In the genomic region with DNA sequence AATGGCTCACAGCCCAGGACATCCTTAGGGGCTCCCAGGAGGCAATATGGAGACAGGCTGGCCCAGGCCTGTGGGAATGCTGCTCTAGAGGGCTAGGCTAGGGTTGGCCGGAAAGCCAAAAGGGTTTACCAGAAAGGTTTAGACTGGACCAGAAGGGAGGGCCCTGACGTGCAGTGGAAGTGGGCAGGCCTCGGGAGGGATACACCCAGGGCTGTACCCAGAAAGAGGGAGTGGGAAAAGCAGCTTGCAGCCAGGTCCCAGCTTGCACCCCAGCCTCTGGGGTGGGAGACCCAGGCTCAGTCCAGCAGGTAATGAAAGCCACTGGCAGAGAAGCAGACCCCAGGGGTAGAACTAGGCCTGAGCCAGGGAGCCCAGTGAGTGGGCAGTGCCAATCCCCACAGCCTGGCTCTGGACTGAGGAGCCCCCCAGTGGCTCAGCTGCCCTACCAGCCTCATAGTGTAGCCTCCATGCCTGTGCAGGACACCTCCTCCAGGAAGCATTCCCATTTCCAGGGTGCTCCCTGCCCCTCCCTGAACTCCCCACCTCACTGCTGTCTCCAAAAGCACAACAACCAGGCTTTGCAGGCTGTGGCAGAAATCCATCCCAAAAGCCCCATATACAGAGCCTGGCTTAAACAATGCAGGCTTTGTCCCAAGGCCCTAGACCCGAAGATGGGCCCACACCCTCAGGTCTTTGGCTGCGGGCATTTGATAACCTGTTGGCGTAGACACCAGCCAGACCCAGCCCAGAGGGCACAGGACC, we compare ENCODE assay signal across 19 cellular contexts. TPM values are rescaled to one million over a fixed set of nuclear protein-coding genes. Genes with fewer than 3 reads are reported as not detected.
DNase-seq lines count a peak whose midpoint lies in the region; ATAC-seq and TF ChIP-seq lines count a peak whose summit lies in the region.
"Had no signal": no experiment of that assay in that cellular context is flagged by ENCODE, and none has a peak within 500 bp of the region (broad histone marks: within the 10 kb centered on the region; RNA-seq: fewer than 3 reads in every experiment).

No MANE protein-coding gene starts in this region.

- H3K4me1 ChIP-seq in stomach, result peaks cover 40 to 73% (median 57%) of the 10 kb centered on the region in 4 donors

- no peaks in the 10 kb centered on the region for H3K9me3 Mint-ChIP-seq in activated CD4-positive, alpha-beta memory T cell treated with anti-CD3 and anti-CD28 coated beads, Interleukin-2, amount 10 ng/mL, durations not matched to agents 7 days and 5 days
- H3K9me3 Mint-ChIP-seq in activated CD4-positive, alpha-beta memory T cell treated with anti-CD3 and anti-CD28 coated beads for 36 hours, result no peaks in the 10 kb centered on the region
- H3K9me3 Mint-ChIP-seq: activated T-helper 2 cell treated with anti-CD3 and anti-CD28 coated beads, Interferon-gamma antibody, Interleukin-2, Interleukin-4, amounts not matched to agents 10 μg/mL and 5 μg/mL and 100 μg/mL, durations not matched to agents 14 hours and 24 hours and 36 hours; GM23338 had no signal

- H3K9me3 ChIP-seq in T-helper 17 cell (ENCODE audit: control insufficient read depth, low read length, poor library complexity, severe bottlenecking) (no peaks in the 10 kb centered on the region), stomach (no peaks in the 10 kb centered on the region)
- H3K9me3 ChIP-seq: mucosa of descending colon, prostate gland had no signal

- H3K27ac Mint-ChIP-seq in activated CD4-positive, alpha-beta memory T cell treated with anti-CD3 and anti-CD28 coated beads, Interleukin-2, amount 10 ng/mL, durations not matched to agents 7 days and 5 days, result peak overlapping the region; percentile 40
- H3K27ac Mint-ChIP-seq in activated CD4-positive, alpha-beta memory T cell treated with anti-CD3 and anti-CD28 coated beads for 36 hours, result no peak overlapping the region
- peak overlapping the region; percentile 99 for H3K27ac Mint-ChIP-seq in T-helper 17 cell
- H3K27ac Mint-ChIP-seq: activated T-helper 2 cell treated with anti-CD3 and anti-CD28 coated beads, Interferon-gamma antibody, Interleukin-2, Interleukin-4, amounts not matched to agents 10 μg/mL and 5 μg/mL and 100 μg/mL, durations not matched to agents 14 hours and 24 hours and 36 hours had no signal

- DNase-seq in activated CD4-positive, alpha-beta memory T cell treated with anti-CD3 and anti-CD28 coated beads, Interleukin-2, amount 10 ng/mL, durations not matched to agents 7 days and 5 days, result no peak
- no peak for DNase-seq in activated CD4-positive, alpha-beta memory T cell treated with anti-CD3 and anti-CD28 coated beads for 36 hours
- DNase-seq in T-helper 17 cell, result no peak
- DNase-seq in medulla oblongata (ENCODE audit: extremely low spot score), result peak; percentile 37
- no peak for DNase-seq in stomach
- no peak for DNase-seq in stimulated activated CD4-positive, alpha-beta T cell treated with anti-CD3 and anti-CD28 coated beads, Interleukin-2, amount 100 ng/mL, for 24 hours
- no peak for DNase-seq in retina
- no peak for DNase-seq in HPDE6-E6E7 (ENCODE audit: extremely low spot score)
- DNase-seq: activated CD4-positive, alpha-beta T cell treated with anti-CD3 and anti-CD28 coated beads for 4 hours; mucosa of descending colon; NCI-H1694; SHP77 treated with DMSO at 0.1 percent for 48 hours had no signal

- no peak for TF ChIP-seq EP300 in stomach (IDR thresholded peaks at IDR 0.05)

- ATAC-seq in T-helper 17 cell, result no peak
- ATAC-seq: mucosa of descending colon had no signal

- CTCF ChIA-PET in activated CD4-positive, alpha-beta memory T cell treated with anti-CD3 and anti-CD28 coated beads, Interleukin-2, amount 10 ng/mL, durations not matched to agents 7 days and 5 days (lab: Charles Lee), result interaction anchor here (0.6 to 3.0 kb wide), 2 partner anchors 175 to 186 kb away, joined by 4 to 35 read pairs; no protein-coding TSS in a partner anchor
- CTCF ChIA-PET in activated CD4-positive, alpha-beta memory T cell treated with anti-CD3 and anti-CD28 coated beads for 36 hours (lab: Charles Lee), result interaction anchor here (0.7 to 7.5 kb wide), 5 partner anchors 21 to 188 kb away, joined by 3 to 57 read pairs (median 9); no protein-coding TSS in a partner anchor

- H3K36me3 Mint-ChIP-seq in activated CD4-positive, alpha-beta memory T cell treated with anti-CD3 and anti-CD28 coated beads, Interleukin-2, amount 10 ng/mL, durations not matched to agents 7 days and 5 days (ENCODE audit: low read depth), result peaks cover 14% of the 10 kb centered on the region
- H3K36me3 Mint-ChIP-seq in activated CD4-positive, alpha-beta memory T cell treated with anti-CD3 and anti-CD28 coated beads for 36 hours, result no peaks in the 10 kb centered on the region
- peaks cover 6% of the 10 kb centered on the region for H3K36me3 Mint-ChIP-seq in T-helper 17 cell (ENCODE audit: low read depth)

- 43 to 70% (median 61%) methylated on average over 6 of the region's 6 CpGs for WGBS in stomach, 5 donors

- peaks cover 53% of the 10 kb centered on the region for H3K4me1 Mint-ChIP-seq in activated CD4-positive, alpha-beta memory T cell treated with anti-CD3 and anti-CD28 coated beads, Interleukin-2, amount 10 ng/mL, durations not matched to agents 7 days and 5 days
- peaks cover 44% of the 10 kb centered on the region for H3K4me1 Mint-ChIP-seq in activated CD4-positive, alpha-beta memory T cell treated with anti-CD3 and anti-CD28 coated beads for 36 hours (ENCODE audit: low read depth)
- peaks cover 53% of the 10 kb centered on the region for H3K4me1 Mint-ChIP-seq in T-helper 17 cell

- POLR2A ChIA-PET in activated CD4-positive, alpha-beta memory T cell treated with anti-CD3 and anti-CD28 coated beads, Interleukin-2, amount 10 ng/mL, durations not matched to agents 7 days and 5 days (lab: Charles Lee), result no interaction called here
- POLR2A ChIA-PET in activated CD4-positive, alpha-beta memory T cell treated with anti-CD3 and anti-CD28 coated beads for 36 hours (lab: Charles Lee), result no interaction called here

- no peaks in the 10 kb centered on the region for H3K27me3 Mint-ChIP-seq in activated CD4-positive, alpha-beta memory T cell treated with anti-CD3 and anti-CD28 coated beads, Interleukin-2, amount 10 ng/mL, durations not matched to agents 7 days and 5 days
- H3K27me3 Mint-ChIP-seq in activated CD4-positive, alpha-beta memory T cell treated with anti-CD3 and anti-CD28 coated beads for 36 hours, result no peaks in the 10 kb centered on the region
- H3K27me3 Mint-ChIP-seq in T-helper 17 cell, result no peaks in the 10 kb centered on the region

- intact Hi-C loops in activated CD4-positive, alpha-beta memory T cell treated with anti-CD3 and anti-CD28 coated beads for 36 hours (cut with micrococcal nuclease), result no loop called here
- intact Hi-C loops in stomach (cut with DNase I; ENCODE audit: low total_unique reads), result no loop called here

- H3K36me3 ChIP-seq in stomach, result peaks cover 17 to 41% (median 25%) of the 10 kb centered on the region in 4 donors

- no peak overlapping the region for H3K4me3 Mint-ChIP-seq in activated CD4-positive, alpha-beta memory T cell treated with anti-CD3 and anti-CD28 coated beads, Interleukin-2, amount 10 ng/mL, durations not matched to agents 7 days and 5 days
- no peak overlapping the region for H3K4me3 Mint-ChIP-seq in activated CD4-positive, alpha-beta memory T cell treated with anti-CD3 and anti-CD28 coated beads for 36 hours
- peak overlapping the region; percentile 62 for H3K4me3 Mint-ChIP-seq in T-helper 17 cell
- H3K4me3 Mint-ChIP-seq: GM23338 had no signal

- TF ChIP-seq POLR2A in stomach (IDR thresholded peaks at IDR 0.05), result no peak

- peak overlapping the region in 3 of 5 donors; percentile 39 to 95 (median 42) for H3K27ac ChIP-seq in stomach
- H3K27ac ChIP-seq: hepatocyte had no signal

- peak overlapping the region in 1 of 4 donors; percentile 3 for H3K4me3 ChIP-seq in stomach
- H3K4me3 ChIP-seq: coronary artery, GM23338, hepatocyte, mucosa of descending colon, prostate gland had no signal

- TF ChIP-seq CTCF in stomach (IDR thresholded peaks at IDR 0.05), result no peak

- H3K27me3 ChIP-seq in stomach, result no peaks in the 10 kb centered on the region
- H3K27me3 ChIP-seq: hepatocyte had no signal

RNA-seq across cellular contexts. Expression of a gene that starts 3.5 kb away (rescaled TPM):
- total RNA-seq in activated CD4-positive, alpha-beta memory T cell treated with anti-CD3 and anti-CD28 coated beads, Interleukin-2, amount 10 ng/mL, durations not matched to agents 7 days and 5 days, result 10 to 100 TPM; 52.0 to 53.1 TPM
- total RNA-seq in activated CD4-positive, alpha-beta memory T cell treated with anti-CD3 and anti-CD28 coated beads for 36 hours, result 10 to 100 TPM; 32.7 to 34.1 TPM
- total RNA-seq in T-helper 17 cell, result 10 to 100 TPM; 29.2 to 40.1 TPM
- 10 to 100 TPM in 4 of 5 donors, 1 to 10 TPM in 1; 9.3 to 68.7 (median 53.1) TPM for total RNA-seq in stomach
- 10 to 100 TPM; 22.4 to 35.4 (median 29.1) TPM for polyA plus RNA-seq in stomach

RNA-seq across cellular contexts. Expression of a gene that starts 3.5 kb away (rescaled TPM):
- 10 to 100 TPM; 11.2 to 12.1 TPM for total RNA-seq in activated CD4-positive, alpha-beta memory T cell treated with anti-CD3 and anti-CD28 coated beads, Interleukin-2, amount 10 ng/mL, durations not matched to agents 7 days and 5 days
- 1 to 10 TPM; 1.7 to 1.8 TPM for total RNA-seq in activated CD4-positive, alpha-beta memory T cell treated with anti-CD3 and anti-CD28 coated beads for 36 hours
- 10 to 100 TPM in 1 of 2 donors, 1 to 10 TPM in 1; 3.5 to 12.3 TPM for total RNA-seq in T-helper 17 cell
- 10 to 100 TPM in 1 of 5 donors, 1 to 10 TPM in 3, under 1 TPM in 1; 0.89 to 10.3 (median 2.9) TPM for total RNA-seq in stomach
- 10 to 100 TPM in 1 of 3 donors, 1 to 10 TPM in 2; 5.1 to 17.7 (median 7.5) TPM for polyA plus RNA-seq in stomach

RNA-seq across cellular contexts. Expression of a gene that starts 49.4 kb away (rescaled TPM):
- total RNA-seq in activated CD4-positive, alpha-beta memory T cell treated with anti-CD3 and anti-CD28 coated beads, Interleukin-2, amount 10 ng/mL, durations not matched to agents 7 days and 5 days, result 10 to 100 TPM; 32.5 to 33.2 TPM
- total RNA-seq in activated CD4-positive, alpha-beta memory T cell treated with anti-CD3 and anti-CD28 coated beads for 36 hours, result 10 to 100 TPM; 63.0 to 66.2 TPM
- 100 to 1,000 TPM; 356 to 408 TPM for total RNA-seq in T-helper 17 cell
- 10 to 100 TPM; 20.4 to 62.3 (median 35.3) TPM for total RNA-seq in stomach
- polyA plus RNA-seq in stomach, result 10 to 100 TPM; 16.8 to 18.0 (median 17.8) TPM

RNA-seq across cellular contexts. Expression of a gene that starts 52.2 kb away (rescaled TPM):
- total RNA-seq in activated CD4-positive, alpha-beta memory T cell treated with anti-CD3 and anti-CD28 coated beads, Interleukin-2, amount 10 ng/mL, durations not matched to agents 7 days and 5 days, result 10 to 100 TPM; 38.7 to 40.4 TPM
- total RNA-seq in activated CD4-positive, alpha-beta memory T cell treated with anti-CD3 and anti-CD28 coated beads for 36 hours, result 10 to 100 TPM; 38.5 to 43.8 TPM
- total RNA-seq in T-helper 17 cell, result 100 to 1,000 TPM; 102 to 107 TPM
- 10 to 100 TPM in 3 of 5 donors, 1 to 10 TPM in 2; 4.3 to 89.7 (median 17.0) TPM for total RNA-seq in stomach
- 10 to 100 TPM; 11.6 to 15.1 (median 11.6) TPM for polyA plus RNA-seq in stomach

RNA-seq across cellular contexts. Expression of a gene that starts 52.2 kb away (rescaled TPM):
- not detected for total RNA-seq in activated CD4-positive, alpha-beta memory T cell treated with anti-CD3 and anti-CD28 coated beads, Interleukin-2, amount 10 ng/mL, durations not matched to agents 7 days and 5 days
- total RNA-seq in activated CD4-positive, alpha-beta memory T cell treated with anti-CD3 and anti-CD28 coated beads for 36 hours, result under 1 TPM; 0.02 to 0.05 TPM
- total RNA-seq in T-helper 17 cell (under 1 TPM in 1 of 2 donors, not detected in 1; 0.05 TPM), stomach (1 to 10 TPM in 1 of 5 donors, under 1 TPM in 1, not detected in 3; 0.14 to 1.1 TPM)
- polyA plus RNA-seq in stomach, result under 1 TPM in 1 of 3 donors, not detected in 2; 0.15 TPM
- total RNA-seq: A172, M059J had no signal

Comparison
In these comparisons a context has a peak if more than half of its experiments do, and no peak if none do; other contexts are left out.
1. RNA of a gene that starts 49.4 kb away (total RNA-seq): 356 to 408 TPM in T-helper 17 cell; 63.0 to 66.2 TPM in activated CD4-positive, alpha-beta memory T cell treated with anti-CD3 and anti-CD28 coated beads for 36 hours, 20.4 to 62.3 TPM in stomach and 32.5 to 33.2 TPM in activated CD4-positive, alpha-beta memory T cell treated with anti-CD3 and anti-CD28 coated beads, Interleukin-2, amount 10 ng/mL, durations not matched to agents 7 days and 5 days; every median in the first group is over 4 times any median in the second.